ENCODE assay signal across 19 cellular contexts in genomic region chr14:79040742-79041249, GRCh38.
A peak's percentile ranks its signal among the peaks of the same experiment; 100 is the strongest.
DNase-seq lines count a peak whose midpoint lies in the region; ATAC-seq, FAIRE-seq and TF ChIP-seq lines count a peak whose summit lies in the region.
"Had no signal": no experiment of that assay in that cellular context is flagged by ENCODE, and none has a peak within 500 bp of the region (broad histone marks: within the 10 kb centered on the region; RNA-seq: fewer than 3 reads in every experiment).

No MANE protein-coding gene starts in this region.

- DNase-seq in A549 (ENCODE audit: low read depth in 1 of 2, low spot score in 1 of 2) (no peak), ELF-1 (ENCODE audit: low read depth, low spot score) (peak; percentile 13), OCI-M1 (lab: John Stamatoyannopoulos, UW) (peak; percentile 31), keratinocyte (ENCODE audit: low read depth, low spot score) (peak; percentile 36), GM13976 (ENCODE audit: low spot score) (no peak)
- no peak for DNase-seq in activated CD8-positive, alpha-beta memory T cell treated with anti-CD3 and anti-CD28 coated beads, Interleukin-2, amount 50 U/mL, for 48 hours
- DNase-seq: CD8-positive, alpha-beta T cell; COR-L47; DMS153; DMS79 treated with DMSO at 0.1 percent for 48 hours; EL; GDM1; GM23248 had no signal

- no peak for TF ChIP-seq POLR2A in A549 (IDR thresholded peaks at IDR 0.05; ENCODE audit: low read length)

- ATAC-seq in A549 (no peak), GM19467 (IDR thresholded peaks at IDR 0.05; ENCODE audit: unreplicated experiment) (no peak)
- ATAC-seq: CD8-positive, alpha-beta T cell; HCT116 had no signal

- no peaks in the 10 kb centered on the region for H3K79me2 ChIP-seq in keratinocyte (ENCODE audit: control insufficient read depth, insufficient read depth, low read length)

- H3K27ac ChIP-seq in A549 = no peak overlapping the region
- no peak overlapping the region for H3K27ac ChIP-seq in keratinocyte (ENCODE audit: control insufficient read depth, insufficient read depth, low read length)
- H3K27ac ChIP-seq: GM23248, HL-60 had no signal

- H4K20me1 ChIP-seq in keratinocyte (ENCODE audit: control insufficient read depth, extremely low read depth, insufficient read depth, low read length) = no peaks in the 10 kb centered on the region

- H3K4me1 ChIP-seq in A549 (peaks cover 3% of the 10 kb centered on the region; the same call in 1 of the 3 replicates), keratinocyte (ENCODE audit: control insufficient read depth, extremely low read depth, insufficient read depth, low read length) (peaks cover 14% of the 10 kb centered on the region)

- in situ Hi-C loops in GM13976 (cut with MboI; ENCODE audit: low sequenced_read_pairs, unreplicated experiment) = no loop called here

- H2AFZ ChIP-seq in keratinocyte (ENCODE audit: control insufficient read depth, low read length) = no peak overlapping the region
- H2AFZ ChIP-seq: GM23248 had no signal

- POLR2A ChIA-PET in A549 (lab: Yijun Ruan, JAX) = no interaction called here

- no peak for TF ChIP-seq EP300 in A549 (IDR thresholded peaks at IDR 0.05)

- no peaks in the 10 kb centered on the region for H3K36me3 ChIP-seq in keratinocyte (ENCODE audit: control insufficient read depth in 2 of 2, extremely low read depth in 1 of 2, insufficient read depth in 2 of 2, low read length in 2 of 2)

- no peaks in the 10 kb centered on the region for H3K9me1 ChIP-seq in keratinocyte (ENCODE audit: control insufficient read depth, extremely low read depth, insufficient read depth, low read length)

- TF ChIP-seq CTCF in A549 (IDR thresholded peaks at IDR 0.05) = no peak
- no peak for TF ChIP-seq CTCF in keratinocyte (optimal IDR thresholded peaks at IDR 0.05 in 1 of 3, IDR thresholded peaks at IDR 0.05 in 1 of 3, conservative IDR thresholded peaks at IDR 0.05 in 1 of 3; ENCODE audit: extremely low read depth in 1 of 3, insufficient read depth in 2 of 3, low read length in 3 of 3)
- TF ChIP-seq CTCF in GM13976 (IDR thresholded peaks at IDR 0.05; ENCODE audit: borderline replicate concordance, control extremely low read depth, extremely low read depth, insufficient read depth, missing control alignments) = no peak

- H3K4me2 ChIP-seq in A549 (no peak overlapping the region), keratinocyte (ENCODE audit: control insufficient read depth, extremely low read depth, insufficient read depth, low read depth, low read length) (no peak overlapping the region)

- dilution Hi-C loops in keratinocyte (cut with MboI; ENCODE audit: extremely low pct_ligation_motif_present, low sequenced_read_pairs) = no loop called here

- H3K27me3 ChIP-seq in keratinocyte (ENCODE audit: control insufficient read depth, extremely low read depth, insufficient read depth, low read length) = no peaks in the 10 kb centered on the region

- CTCF ChIA-PET in A549 (lab: Yijun Ruan, JAX) = interaction anchor here (0.6 kb wide), 1 partner anchor 468 kb away, joined by 3 read pairs; no protein-coding TSS in a partner anchor

- 94% methylated on average over 1 of the region's 1 CpG for WGBS in A549 (ENCODE audit: missing lambda C conversion rate)

- H3K4me3 ChIP-seq in A549 (no peak overlapping the region), keratinocyte (ENCODE audit: control insufficient read depth in 2 of 3, extremely low read depth in 1 of 3, insufficient read depth in 2 of 3, low read depth in 1 of 3, low read length in 3 of 3) (no peak overlapping the region)
- H3K4me3 ChIP-seq: GM23248 had no signal

- H3K9ac ChIP-seq in keratinocyte (ENCODE audit: control insufficient read depth, extremely low read depth, insufficient read depth, low read length) = no peak overlapping the region
- H3K9ac ChIP-seq: GM23248 had no signal

- H3K9me3 ChIP-seq in A549 (no peaks in the 10 kb centered on the region; the same call in 2 of the 3 replicates), keratinocyte (ENCODE audit: control insufficient read depth, low read depth, low read length) (peaks cover 4% of the 10 kb centered on the region)

- no peak for TF ChIP-seq RAD21 in A549 (conservative IDR thresholded peaks at IDR 0.05 in 1 of 2, IDR thresholded peaks at IDR 0.05 in 1 of 2)

- FAIRE-seq in A549 (lab: Jason Lieb, UNC) = no peak
- FAIRE-seq in keratinocyte (lab: Jason Lieb, UNC) = no peak
- FAIRE-seq: D721Med, GM12892, H54 had no signal

TF ChIP-seq in A549, 52 proteins besides CTCF, POLR2A, EP300 and RAD21:
- TF ChIP-seq BHLHE40 (IDR thresholded peaks at IDR 0.05; ENCODE audit: low read depth, low read length) (no peak), ZFP36 (IDR thresholded peaks at IDR 0.05; ENCODE audit: borderline replicate concordance, partially characterized antibody) (peak; percentile 88)

Comparison
In these comparisons a context has a peak if more than half of its experiments do, and no peak if none do; other contexts are left out.
1. DNase-seq: peak in ELF-1 (single experiment), OCI-M1 (single experiment) and keratinocyte (single experiment); none in A549 (0 of 2), GM13976 (single experiment) and activated CD8-positive, alpha-beta memory T cell treated with anti-CD3 and anti-CD28 coated beads, Interleukin-2, amount 50 U/mL, for 48 hours (single experiment).